ENCODE assay signal across 8 cellular contexts in the genomic region with DNA sequence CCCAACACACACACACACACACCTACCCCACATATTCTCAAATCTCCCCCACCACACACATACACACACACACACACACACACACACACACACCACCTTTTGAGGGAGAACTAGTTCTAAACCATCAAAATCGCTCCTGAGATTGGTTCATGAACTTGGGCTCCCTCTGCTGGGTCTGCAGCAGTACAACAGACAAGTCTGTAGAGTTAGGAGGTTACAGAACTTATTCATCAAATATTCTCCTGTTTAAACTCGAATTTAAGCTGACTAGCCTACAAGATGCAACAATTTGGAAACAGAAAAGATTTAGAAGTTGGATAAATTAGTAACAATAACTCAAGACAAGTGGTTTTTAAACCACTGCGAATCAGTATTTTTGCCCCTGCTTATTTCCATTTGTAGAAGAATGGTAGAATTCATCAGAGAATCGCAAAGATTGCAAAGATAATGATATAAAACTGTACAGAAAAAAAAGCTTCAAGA.
A peak's percentile ranks its signal among the peaks of the same experiment; 100 is the strongest.
DNase-seq lines count a peak whose midpoint lies in the region; ATAC-seq, FAIRE-seq and TF ChIP-seq lines count a peak whose summit lies in the region.

No MANE protein-coding gene starts in this region.

- H3K4me1 ChIP-seq in ascending aorta, result peaks cover 0 to 4% of the 10 kb centered on the region in 2 donors

- H3K27ac ChIP-seq in ascending aorta, result no peak overlapping the region

- H3K36me3 ChIP-seq in ascending aorta, result no peaks in the 10 kb centered on the region

- TF ChIP-seq CTCF in ascending aorta (IDR thresholded peaks at IDR 0.05), result peak; percentile 45 to 76 (median 65)

- no peak for FAIRE-seq in RCC 7860 (lab: Jason Lieb, UNC)

- intact Hi-C loops in ascending aorta (cut with DNase I), result loop anchor here (5.0 to 10.0 kb wide), 4 partner anchors 69 to 469 kb away; a partner anchor contains a TSS

- ATAC-seq in GM19452 (IDR thresholded peaks at IDR 0.05; ENCODE audit: unreplicated experiment), result peak; percentile 86
- peak; percentile 87 for ATAC-seq in HG03565 (IDR thresholded peaks at IDR 0.05; ENCODE audit: unreplicated experiment)

- H3K27me3 ChIP-seq in ascending aorta, result no peaks in the 10 kb centered on the region

- no peak overlapping the region for H3K4me3 ChIP-seq in ascending aorta

- peak; percentile 49 for DNase-seq in EH (ENCODE audit: low read depth)
- peak; percentile 17 for DNase-seq in RCC 7860 (ENCODE audit: low spot score)
- DNase-seq in ascending aorta (ENCODE audit: low spot score in 2 of 2), result peak in 1 of 2 donors; percentile 67
- peak; percentile 71 for DNase-seq in islet precursor cell
- DNase-seq in stimulated activated CD4-positive, alpha-beta T cell treated with anti-CD3 and anti-CD28 coated beads, Interleukin-4, amount 100 ng/mL, for 24 hours, result peak; percentile 22
- DNase-seq in cerebellar nuclear complex (lab: John Stamatoyannopoulos, UW), result no peak

- no peaks in the 10 kb centered on the region for H3K9me3 ChIP-seq in ascending aorta

Comparison
In these comparisons a context has a peak if more than half of its experiments do, and no peak if none do; other contexts are left out.
1. DNase-seq: peak in EH (single experiment), RCC 7860 (single experiment), islet precursor cell (single experiment) and stimulated activated CD4-positive, alpha-beta T cell treated with anti-CD3 and anti-CD28 coated beads, Interleukin-4, amount 100 ng/mL, for 24 hours (single experiment); none in cerebellar nuclear complex (0 of 2).